ENCODE assay signal across 1 cellular context in genomic region chr15:101037090-101037830, GRCh38.
TF ChIP-seq lines count a peak whose summit lies in the region.

No MANE protein-coding gene starts in this region.

TF ChIP-seq in HepG2, 621 proteins besides CTCF, POLR2A, EP300 and RAD21 (continued from another document):
- no peak for TF ChIP-seq KIAA2018 (CRISPR knock-in tag; IDR thresholded peaks at IDR 0.05; ENCODE audit: borderline replicate concordance)
- no peak for TF ChIP-seq ZNF710 (CRISPR knock-in tag; IDR thresholded peaks at IDR 0.05; ENCODE audit: borderline replicate concordance)
- TF ChIP-seq ZMYM4 (CRISPR knock-in tag; IDR thresholded peaks at IDR 0.05), result no peak
- TF ChIP-seq ZNF160 (CRISPR knock-in tag; IDR thresholded peaks at IDR 0.05), result no peak
- no peak for TF ChIP-seq ZNF230 (CRISPR knock-in tag; IDR thresholded peaks at IDR 0.05)
- no peak for TF ChIP-seq EEA1 (CRISPR knock-in tag; IDR thresholded peaks at IDR 0.05; ENCODE audit: borderline replicate concordance)
- no peak for TF ChIP-seq IRX3 (CRISPR knock-in tag; IDR thresholded peaks at IDR 0.05; ENCODE audit: borderline replicate concordance, low read depth)
- no peak for TF ChIP-seq ZNF646 (CRISPR knock-in tag; IDR thresholded peaks at IDR 0.05)
- no peak for TF ChIP-seq IRF1 (CRISPR knock-in tag; IDR thresholded peaks at IDR 0.05; ENCODE audit: low read depth)
- no peak for TF ChIP-seq ZSCAN5A (CRISPR knock-in tag; IDR thresholded peaks at IDR 0.05; ENCODE audit: borderline replicate concordance)
- TF ChIP-seq SCMH1 (CRISPR knock-in tag; IDR thresholded peaks at IDR 0.05; ENCODE audit: borderline replicate concordance), result no peak
- TF ChIP-seq ADNP (CRISPR knock-in tag; IDR thresholded peaks at IDR 0.05), result no peak
- no peak for TF ChIP-seq LRRFIP1 (CRISPR knock-in tag; conservative IDR thresholded peaks at IDR 0.05)
TF ChIP-seq in HepG2: peak in this region for 0.
